8 cellular contexts compared by ENCODE assay signal in genomic region chr6:58059661-58060201, GRCh38.
A peak's percentile ranks its signal among the peaks of the same experiment; 100 is the strongest.
DNase-seq lines count a peak whose midpoint lies in the region; ATAC-seq and TF ChIP-seq lines count a peak whose summit lies in the region.
"Not testable (repeated sequence)": the region's sequence is repeated elsewhere in the genome, so short reads cannot be mapped to it uniquely, and the experiment has no call there.

No MANE protein-coding gene starts in this region.

- DNase-seq in Caki2 (ENCODE audit: low read depth) (peak; percentile 75), NCI-H2227 (lab: John Stamatoyannopoulos, UW; ENCODE audit: unreplicated experiment) (peak; percentile 23), T1000 (lab: John Stamatoyannopoulos, UW) (peak; percentile 47), heart left ventricle (peak in 1 of 5 donors; percentile 30), myocyte (ENCODE audit: low read depth) (peak; percentile 78), superior temporal gyrus (ENCODE audit: extremely low spot score) (peak; percentile 44)

- 25 to 46% (median 34%) methylated on average over 1 of the region's 1 CpG for WGBS in heart left ventricle, 4 donors

- not testable (repeated sequence) for H3K36me3 ChIP-seq in HEK293 (ENCODE audit: control insufficient read depth in 2 of 2, insufficient read depth in 1 of 2, low read length in 2 of 2); heart left ventricle

- not testable (repeated sequence) for H3K4me3 ChIP-seq in HEK293 (ENCODE audit: low read depth, low read length); heart left ventricle

- not testable (repeated sequence) for TF ChIP-seq CTCF in HEK293 (tag by site-specific recombination; IDR thresholded peaks at IDR 0.05); heart left ventricle (IDR thresholded peaks at IDR 0.05)

- intact Hi-C loops in heart left ventricle (cut with DNase I), result not testable (repeated sequence)

- in situ Hi-C loops in Caki2 (cut with HindIII; ENCODE audit: low pct_unique_long_range_greater_than_20kb, low sequenced_read_pairs), result not testable (repeated sequence)

- not testable (repeated sequence) for TF ChIP-seq POLR2A in heart left ventricle (IDR thresholded peaks at IDR 0.05)

- not testable (repeated sequence) for H3K9me3 ChIP-seq in HEK293 (ENCODE audit: control insufficient read depth, insufficient read depth, low read depth, low read length); heart left ventricle

- ATAC-seq in esophagus mucosa (peak; percentile 28), heart left ventricle (peak in 3 of 4 donors; percentile 84 to 93 (median 85))

- H3K27me3 ChIP-seq in heart left ventricle, result not testable (repeated sequence)

- POLR2A ChIA-PET in HEK293 (lab: Yijun Ruan, JAX), result not testable (repeated sequence)

- CTCF ChIA-PET in HEK293 (lab: Yijun Ruan, JAX), result interaction anchor here (0.7 kb wide), 1 partner anchor 68 kb away, joined by 4 read pairs; no protein-coding TSS in a partner anchor

- H3K4me1 ChIP-seq in HEK293 (ENCODE audit: control insufficient read depth, insufficient read depth, low read length); heart left ventricle: not testable (repeated sequence)

- not testable (repeated sequence) for H3K27ac ChIP-seq in HEK293 (ENCODE audit: extremely low read depth, low read depth, low read length)
- H3K27ac ChIP-seq in heart left ventricle, result peak overlapping the region in 2 of 12 donors; percentile 50 to 60

TF ChIP-seq in HEK293, 187 proteins besides CTCF, POLR2A, EP300 and RAD21:
- peak; percentile 37; the same call in 1 of the 2 replicates for TF ChIP-seq ZBTB17 (tag by site-specific recombination; IDR thresholded peaks at IDR 0.05)
- TF ChIP-seq SP7 (tag by site-specific recombination; IDR thresholded peaks at IDR 0.05), result peak; percentile 49
